In genomic region chr11:47541070-47541469, GRCh38 we compare ENCODE assay signal across 16 cellular contexts. TPM values are rescaled to one million over a fixed set of nuclear protein-coding genes. Genes with fewer than 3 reads are reported as not detected.
A peak's percentile ranks its signal among the peaks of the same experiment; 100 is the strongest.
DNase-seq lines count a peak whose midpoint lies in the region; FAIRE-seq and TF ChIP-seq lines count a peak whose summit lies in the region.
"Had no signal": no experiment of that assay in that cellular context is flagged by ENCODE, and none has a peak within 500 bp of the region (broad histone marks: within the 10 kb centered on the region; RNA-seq: fewer than 3 reads in every experiment).

No MANE protein-coding gene starts in this region.

- WGBS in SK-N-SH (ENCODE audit: low lambda C conversion rate), result 94% methylated on average over 2 of the region's 2 CpGs

- no TSS peak for BruUV-seq in endothelial cell of umbilical vein (replicated peaks; lab: Mats Ljungman, UMichigan)

- H3K4me2 ChIP-seq in SK-N-SH (peak overlapping the region; percentile 61; the same call in 1 of the 2 replicates), endothelial cell of umbilical vein (ENCODE audit: insufficient read depth, low read length) (peak overlapping the region; percentile 51), skeletal muscle satellite cell (ENCODE audit: low read length) (peak overlapping the region; percentile 70)

- no peak for DNase-seq in activated T-cell treated with anti-CD3 and anti-CD28 coated beads, Interleukin-2, amount 50 U/mL, for 24 hours
- DNase-seq in activated T-cell treated with anti-CD3 and anti-CD28 coated beads, Interleukin-2, amount 50 U/mL, for 1 hour, result no peak
- DNase-seq in SK-N-SH, result no peak
- no peak for DNase-seq in endothelial cell of umbilical vein (ENCODE audit: low read depth, low spot score)
- no peak for DNase-seq in stimulated activated CD4-positive, alpha-beta T cell treated with anti-CD3 and anti-CD28 coated beads, Interleukin-2, amount 100 ng/mL, for 24 hours
- no peak for DNase-seq in uterus
- DNase-seq in SKM-1 (lab: John Stamatoyannopoulos, UW; ENCODE audit: unreplicated experiment), result no peak
- DNase-seq: activated naive CD4-positive, alpha-beta T cell treated with anti-CD3 and anti-CD28 coated beads, Interleukin-2, amount 10 ng/mL, durations not matched to agents 7 days and 5 days; NCI-H1092; NCI-H524; Right ventricle myocardium superior had no signal

- H3K27ac Mint-ChIP-seq in activated T-cell treated with anti-CD3 and anti-CD28 coated beads, Interleukin-2, amount 50 U/mL, for 24 hours, result peak overlapping the region; percentile 97

- H3K9me2 ChIP-seq in SK-N-SH, result no peaks in the 10 kb centered on the region

- H3K27me3 ChIP-seq in SK-N-SH (ENCODE audit: insufficient read depth), result no peaks in the 10 kb centered on the region
- no peaks in the 10 kb centered on the region for H3K27me3 ChIP-seq in endothelial cell of umbilical vein (ENCODE audit: control insufficient read depth in 2 of 2, insufficient read depth in 2 of 2, low read length in 2 of 2)
- no peaks in the 10 kb centered on the region for H3K27me3 ChIP-seq in skeletal muscle satellite cell (ENCODE audit: control insufficient read depth, insufficient read depth, low read length)
- H3K27me3 ChIP-seq in uterus, result no peaks in the 10 kb centered on the region
- H3K27me3 ChIP-seq: neutrophil had no signal

- H3F3A ChIP-seq in SK-N-SH (replicated peaks; ENCODE audit: insufficient read depth), result peaks cover 52% of the 10 kb centered on the region

- H3K36me3 ChIP-seq in SK-N-SH (replicated peaks in 1 of 2; ENCODE audit: control insufficient read depth in 1 of 2, insufficient read depth in 2 of 2, low read length in 1 of 2) (peaks cover 0 to 18% of the 10 kb centered on the region in 2 experiments), endothelial cell of umbilical vein (ENCODE audit: control insufficient read depth in 2 of 2, extremely low read depth in 1 of 2, insufficient read depth in 2 of 2, low read length in 2 of 2) (no peaks in the 10 kb centered on the region), skeletal muscle satellite cell (ENCODE audit: insufficient read depth, low read length) (no peaks in the 10 kb centered on the region), uterus (no peaks in the 10 kb centered on the region)

- peaks cover 74% of the 10 kb centered on the region for H3K4me1 Mint-ChIP-seq in activated T-cell treated with anti-CD3 and anti-CD28 coated beads, Interleukin-2, amount 50 U/mL, for 24 hours (ENCODE audit: low read depth)

- no peak overlapping the region for H2AFZ ChIP-seq in SK-N-SH (ENCODE audit: low read depth)
- H2AFZ ChIP-seq in endothelial cell of umbilical vein (ENCODE audit: low read depth, low read length), result no peak overlapping the region

- H3K27me3 Mint-ChIP-seq in activated T-cell treated with anti-CD3 and anti-CD28 coated beads, Interleukin-2, amount 50 U/mL, for 24 hours, result no peaks in the 10 kb centered on the region
- H3K27me3 Mint-ChIP-seq: activated naive CD4-positive, alpha-beta T cell treated with anti-CD3 and anti-CD28 coated beads, Interleukin-2, amount 10 ng/mL, durations not matched to agents 7 days and 5 days had no signal

- dilution Hi-C loops in endothelial cell of umbilical vein (cut with MboI; ENCODE audit: extremely low pct_ligation_motif_present, low sequenced_read_pairs), result no loop called here

- H3K36me3 Mint-ChIP-seq in activated T-cell treated with anti-CD3 and anti-CD28 coated beads, Interleukin-2, amount 50 U/mL, for 24 hours (ENCODE audit: low read depth), result peaks cover 62% of the 10 kb centered on the region

- no peak for TF ChIP-seq POLR2A in endothelial cell of umbilical vein (IDR thresholded peaks at IDR 0.05; ENCODE audit: low read depth, low read length)
- TF ChIP-seq POLR2A in uterus (IDR thresholded peaks at IDR 0.05), result no peak

- H3K4me1 ChIP-seq in SK-N-SH (ENCODE audit: control insufficient read depth in 1 of 2, insufficient read depth in 2 of 2, low read depth in 1 of 2, low read length in 1 of 2), result peaks cover 0 to 52% of the 10 kb centered on the region in 2 experiments; a peak in 3 of 4 replicates
- H3K4me1 ChIP-seq in endothelial cell of umbilical vein (ENCODE audit: control insufficient read depth, extremely low read depth, insufficient read depth, low read length), result peaks cover 27% of the 10 kb centered on the region
- H3K4me1 ChIP-seq in skeletal muscle satellite cell (ENCODE audit: control insufficient read depth, insufficient read depth, low read length), result peaks cover 37% of the 10 kb centered on the region
- H3K4me1 ChIP-seq in uterus, result peaks cover 4 to 18% of the 10 kb centered on the region in 2 donors

- H3K9ac ChIP-seq in SK-N-SH, result no peak overlapping the region
- H3K9ac ChIP-seq in endothelial cell of umbilical vein (replicated peaks; ENCODE audit: extremely low read depth, insufficient read depth, low read length), result no peak overlapping the region
- H3K9ac ChIP-seq in skeletal muscle satellite cell (ENCODE audit: low read depth, low read length), result no peak overlapping the region

- H3K9me3 Mint-ChIP-seq in activated T-cell treated with anti-CD3 and anti-CD28 coated beads, Interleukin-2, amount 50 U/mL, for 24 hours, result no peaks in the 10 kb centered on the region
- H3K9me3 Mint-ChIP-seq: activated naive CD4-positive, alpha-beta T cell treated with anti-CD3 and anti-CD28 coated beads, Interleukin-2, amount 10 ng/mL, durations not matched to agents 7 days and 5 days had no signal

- TF ChIP-seq RAD21 in SK-N-SH (IDR thresholded peaks at IDR 0.05; ENCODE audit: low read length), result no peak

- H3K9me1 ChIP-seq in endothelial cell of umbilical vein (replicated peaks; ENCODE audit: control insufficient read depth, extremely low read depth, insufficient read depth, low read length), result no peaks in the 10 kb centered on the region

- H3K79me2 ChIP-seq in SK-N-SH (ENCODE audit: insufficient read depth) (peaks cover 99% of the 10 kb centered on the region), endothelial cell of umbilical vein (ENCODE audit: control insufficient read depth, insufficient read depth, low read length) (peaks cover 94% of the 10 kb centered on the region)

- CTCF ChIA-PET in SK-N-SH (lab: Yijun Ruan, JAX), result interaction anchor here (0.8 kb wide), 1 partner anchor 12 kb away, joined by 3 read pairs; no protein-coding TSS in a partner anchor
- CTCF ChIA-PET in endothelial cell of umbilical vein (lab: Charles Lee), result interaction anchor here (0.9 to 4.9 kb wide), 3 partner anchors 11 to 63 kb away, joined by 3 to 41 read pairs (median 7); partner anchors contain the start of gene CELF1

- H3K4me3 Mint-ChIP-seq in activated T-cell treated with anti-CD3 and anti-CD28 coated beads, Interleukin-2, amount 50 U/mL, for 24 hours, result peak overlapping the region; percentile 60
- H3K4me3 Mint-ChIP-seq: activated naive CD4-positive, alpha-beta T cell treated with anti-CD3 and anti-CD28 coated beads, Interleukin-2, amount 10 ng/mL, durations not matched to agents 7 days and 5 days had no signal

- H3K27ac ChIP-seq in SK-N-SH (ENCODE audit: low read depth in 2 of 2, low read length in 1 of 2) (peak overlapping the region in 1 of 2 experiments; percentile 70; a peak in 2 of 4 replicates), endothelial cell of umbilical vein (ENCODE audit: insufficient read depth, low read depth, low read length) (peak overlapping the region; percentile 70), uterus (peak overlapping the region in 1 of 2 donors; percentile 8)

- peak overlapping the region in 1 of 2 experiments; percentile 14; a peak in 1 of 4 replicates for H3K4me3 ChIP-seq in SK-N-SH (ENCODE audit: low read depth in 2 of 2, low read length in 1 of 2)
- no peak overlapping the region for H3K4me3 ChIP-seq in endothelial cell of umbilical vein (replicated peaks in 1 of 3; ENCODE audit: insufficient read depth in 1 of 3, low read depth in 1 of 3, low read length in 3 of 3)
- no peak overlapping the region for H3K4me3 ChIP-seq in skeletal muscle satellite cell (ENCODE audit: low read length)
- H3K4me3 ChIP-seq in uterus, result no peak overlapping the region

- no peak for FAIRE-seq in endothelial cell of umbilical vein (lab: Jason Lieb, UNC)
- FAIRE-seq: H1 had no signal

- H4K20me1 ChIP-seq in SK-N-SH (ENCODE audit: insufficient read depth) (peaks cover 98% of the 10 kb centered on the region), endothelial cell of umbilical vein (replicated peaks; ENCODE audit: control insufficient read depth, extremely low read depth, insufficient read depth, low read length) (peaks cover 14% of the 10 kb centered on the region)

- TF ChIP-seq CTCF in SK-N-SH (IDR thresholded peaks at IDR 0.05) (no peak), endothelial cell of umbilical vein (IDR thresholded peaks at IDR 0.05; ENCODE audit: extremely low read depth in 1 of 2, insufficient read depth in 1 of 2, low read depth in 1 of 2, low read length in 2 of 2) (no peak), uterus (IDR thresholded peaks at IDR 0.05) (no peak)

- TF ChIP-seq EP300 in SK-N-SH (IDR thresholded peaks at IDR 0.05; ENCODE audit: borderline replicate concordance in 1 of 2, low read depth in 1 of 2, low read length in 1 of 2), result no peak

- POLR2A ChIA-PET in SK-N-SH (lab: Yijun Ruan, JAX) (interaction anchor here (0.9 kb wide), 1 partner anchor 11 kb away, joined by 4 read pairs; no protein-coding TSS in a partner anchor), endothelial cell of umbilical vein (lab: Charles Lee) (interaction anchor here (1.1 kb wide), 1 partner anchor 11 kb away, joined by 5 read pairs; the partner anchor contains the start of gene CELF1)

- no peaks in the 10 kb centered on the region for H3K9me3 ChIP-seq in SK-N-SH
- no peaks in the 10 kb centered on the region for H3K9me3 ChIP-seq in endothelial cell of umbilical vein (replicated peaks; ENCODE audit: control insufficient read depth, insufficient read depth, low read length)
- no peaks in the 10 kb centered on the region for H3K9me3 ChIP-seq in skeletal muscle satellite cell (replicated peaks; ENCODE audit: low read length)
- H3K9me3 ChIP-seq in uterus, result no peaks in the 10 kb centered on the region
- H3K9me3 ChIP-seq: neutrophil had no signal

- intact Hi-C loops in endothelial cell of umbilical vein (cut with micrococcal nuclease) (no loop called here), uterus (cut with DNase I; ENCODE audit: low total_unique reads) (no loop called here)

RNA-seq across cellular contexts. Expression of gene CELF1, which starts 11.9 kb away (rescaled TPM):
- 47.5 and 69.3 TPM in 2 replicates for polyA plus RNA-seq in SK-N-SH (2012; rRNA removed)
- polyA plus RNA-seq in SK-N-SH (2012; cell fraction: cytosol; rRNA removed), result 39.9 and 45.4 TPM in 2 replicates
- polyA plus RNA-seq in SK-N-SH (2012; cell fraction: nucleus; rRNA removed), result 95.8 and 146 TPM in 2 replicates
- total RNA-seq in endothelial cell of umbilical vein, result 113 and 120 TPM in 2 replicates
- polyA plus RNA-seq in endothelial cell of umbilical vein, result 58.9 and 66.3 TPM in 2 replicates
- 52.2 and 55.2 TPM in 2 replicates for polyA plus RNA-seq in endothelial cell of umbilical vein (2011; cell fraction: cytosol; rRNA removed)
- 216 and 240 TPM in 2 replicates for polyA plus RNA-seq in endothelial cell of umbilical vein (2011; cell fraction: nucleus; rRNA removed)
- polyA plus RNA-seq in endothelial cell of umbilical vein (2012), result 43.3 and 54.4 TPM in 2 replicates
- 176 and 197 TPM in 2 replicates for polyA minus RNA-seq in endothelial cell of umbilical vein
- polyA minus RNA-seq in endothelial cell of umbilical vein (2011; cell fraction: cytosol; rRNA and poly(A)+ RNA removed), result 103 TPM
- 155 and 226 TPM in 2 replicates for polyA minus RNA-seq in endothelial cell of umbilical vein (2011; cell fraction: nucleus; rRNA and poly(A)+ RNA removed)
- total RNA-seq in skeletal muscle satellite cell (2012; rRNA removed), result 70.1 and 76.6 TPM in 2 replicates
- 100 to 1,000 TPM in 3 of 4 donors, 10 to 100 TPM in 1; 51.2 to 138 (median 121) TPM for total RNA-seq in uterus

RNA-seq across cellular contexts. Expression of gene PTPMT1, which starts 24.3 kb away (rescaled TPM):
- polyA plus RNA-seq in SK-N-SH (2012; rRNA removed), result 64.4 and 69.0 TPM in 2 replicates
- polyA plus RNA-seq in SK-N-SH (2012; cell fraction: cytosol; rRNA removed), result 58.8 and 68.7 TPM in 2 replicates
- polyA plus RNA-seq in SK-N-SH (2012; cell fraction: nucleus; rRNA removed), result 29.0 and 31.1 TPM in 2 replicates
- total RNA-seq in endothelial cell of umbilical vein, result 44.6 and 46.6 TPM in 2 replicates
- 83.1 and 96.9 TPM in 2 replicates for polyA plus RNA-seq in endothelial cell of umbilical vein
- polyA plus RNA-seq in endothelial cell of umbilical vein (2011; cell fraction: cytosol; rRNA removed), result 70.8 and 74.0 TPM in 2 replicates
- polyA plus RNA-seq in endothelial cell of umbilical vein (2011; cell fraction: nucleus; rRNA removed), result 28.3 and 30.6 TPM in 2 replicates
- 70.0 and 70.7 TPM in 2 replicates for polyA plus RNA-seq in endothelial cell of umbilical vein (2012)
- 33.3 and 35.8 TPM in 2 replicates for polyA minus RNA-seq in endothelial cell of umbilical vein
- polyA minus RNA-seq in endothelial cell of umbilical vein (2011; cell fraction: cytosol; rRNA and poly(A)+ RNA removed), result 57.6 TPM
- 14.7 and 16.0 TPM in 2 replicates for polyA minus RNA-seq in endothelial cell of umbilical vein (2011; cell fraction: nucleus; rRNA and poly(A)+ RNA removed)
- 63.6 and 83.1 TPM in 2 replicates for total RNA-seq in skeletal muscle satellite cell (2012; rRNA removed)
- total RNA-seq in uterus, result 10 to 100 TPM; 28.5 to 74.4 (median 48.7) TPM

RNA-seq across cellular contexts. Expression of gene KBTBD4, which starts 37.7 kb away (rescaled TPM):
- 16.8 and 24.6 TPM in 2 replicates for polyA plus RNA-seq in SK-N-SH (2012; rRNA removed)
- 12.0 and 18.8 TPM in 2 replicates for polyA plus RNA-seq in SK-N-SH (2012; cell fraction: cytosol; rRNA removed)
- polyA plus RNA-seq in SK-N-SH (2012; cell fraction: nucleus; rRNA removed), result 12.1 and 17.0 TPM in 2 replicates
- total RNA-seq in endothelial cell of umbilical vein, result 16.3 and 16.6 TPM in 2 replicates
- polyA plus RNA-seq in endothelial cell of umbilical vein, result 23.2 and 24.9 TPM in 2 replicates
- 20.0 and 21.7 TPM in 2 replicates for polyA plus RNA-seq in endothelial cell of umbilical vein (2011; cell fraction: cytosol; rRNA removed)
- polyA plus RNA-seq in endothelial cell of umbilical vein (2011; cell fraction: nucleus; rRNA removed), result 15.0 and 16.0 TPM in 2 replicates
- polyA plus RNA-seq in endothelial cell of umbilical vein (2012), result 18.9 and 21.3 TPM in 2 replicates
- polyA minus RNA-seq in endothelial cell of umbilical vein, result 33.7 and 41.8 TPM in 2 replicates
- polyA minus RNA-seq in endothelial cell of umbilical vein (2011; cell fraction: cytosol; rRNA and poly(A)+ RNA removed), result 19.6 TPM
- polyA minus RNA-seq in endothelial cell of umbilical vein (2011; cell fraction: nucleus; rRNA and poly(A)+ RNA removed), result 6.8 and 9.0 TPM in 2 replicates
- 18.0 and 21.0 TPM in 2 replicates for total RNA-seq in skeletal muscle satellite cell (2012; rRNA removed)
- total RNA-seq in uterus, result 10 to 100 TPM in 3 of 4 donors, 1 to 10 TPM in 1; 9.7 to 36.3 (median 18.5) TPM

RNA-seq across cellular contexts. Expression of gene NDUFS3, which starts 37.8 kb away (rescaled TPM):
- polyA plus RNA-seq in SK-N-SH (2012; rRNA removed) (150 and 163 TPM in 2 replicates), endothelial cell of umbilical vein (149 and 169 TPM in 2 replicates)
- 143 and 146 TPM in 2 replicates for polyA plus RNA-seq in SK-N-SH (2012; cell fraction: cytosol; rRNA removed)
- 184 and 200 TPM in 2 replicates for polyA plus RNA-seq in SK-N-SH (2012; cell fraction: nucleus; rRNA removed)
- total RNA-seq in endothelial cell of umbilical vein (91.8 and 99.7 TPM in 2 replicates), uterus (10 to 100 TPM; 59.2 to 67.6 (median 62.5) TPM)
- 199 and 224 TPM in 2 replicates for polyA plus RNA-seq in endothelial cell of umbilical vein (2011; cell fraction: cytosol; rRNA removed)
- polyA plus RNA-seq in endothelial cell of umbilical vein (2011; cell fraction: nucleus; rRNA removed), result 146 and 290 TPM in 2 replicates
- polyA plus RNA-seq in endothelial cell of umbilical vein (2012), result 96.0 and 97.4 TPM in 2 replicates
- polyA minus RNA-seq in endothelial cell of umbilical vein, result 73.0 and 94.6 TPM in 2 replicates
- polyA minus RNA-seq in endothelial cell of umbilical vein (2011; cell fraction: cytosol; rRNA and poly(A)+ RNA removed), result 83.6 TPM
- polyA minus RNA-seq in endothelial cell of umbilical vein (2011; cell fraction: nucleus; rRNA and poly(A)+ RNA removed), result 27.6 and 40.7 TPM in 2 replicates
- total RNA-seq in skeletal muscle satellite cell (2012; rRNA removed), result 68.2 and 77.8 TPM in 2 replicates

RNA-seq across cellular contexts. Expression of gene FAM180B, which starts 45.4 kb away (rescaled TPM):
- polyA plus RNA-seq in SK-N-SH (2012; rRNA removed) (not detected in 2 replicates), endothelial cell of umbilical vein (not detected in 2 replicates)
- not detected in 2 replicates for polyA plus RNA-seq in SK-N-SH (2012; cell fraction: cytosol; rRNA removed)
- 0.22 and 0.30 TPM in 2 replicates for polyA plus RNA-seq in SK-N-SH (2012; cell fraction: nucleus; rRNA removed)
- total RNA-seq in endothelial cell of umbilical vein (not detected in 2 replicates), uterus (under 1 TPM in 2 of 4 donors, not detected in 2; 0.21 to 0.30 TPM)
- polyA plus RNA-seq in endothelial cell of umbilical vein (2011; cell fraction: cytosol; rRNA removed), result 0.05 TPM in 1 of 2 replicates, not detected in the other
- 0.20 and 0.42 TPM in 2 replicates for polyA plus RNA-seq in endothelial cell of umbilical vein (2011; cell fraction: nucleus; rRNA removed)
- polyA plus RNA-seq in endothelial cell of umbilical vein (2012), result not detected in 2 replicates
- not detected in 2 replicates for polyA minus RNA-seq in endothelial cell of umbilical vein
- not detected for polyA minus RNA-seq in endothelial cell of umbilical vein (2011; cell fraction: cytosol; rRNA and poly(A)+ RNA removed)
- 0.29 TPM in 1 of 2 replicates, not detected in the other for polyA minus RNA-seq in endothelial cell of umbilical vein (2011; cell fraction: nucleus; rRNA and poly(A)+ RNA removed)
- total RNA-seq in skeletal muscle satellite cell (2012; rRNA removed), result under 0.01 and 0.44 TPM in 2 replicates
- total RNA-seq: Daoy, glomerular endothelial cell, H1, Right ventricle myocardium superior had no signal
